In the genomic region with DNA sequence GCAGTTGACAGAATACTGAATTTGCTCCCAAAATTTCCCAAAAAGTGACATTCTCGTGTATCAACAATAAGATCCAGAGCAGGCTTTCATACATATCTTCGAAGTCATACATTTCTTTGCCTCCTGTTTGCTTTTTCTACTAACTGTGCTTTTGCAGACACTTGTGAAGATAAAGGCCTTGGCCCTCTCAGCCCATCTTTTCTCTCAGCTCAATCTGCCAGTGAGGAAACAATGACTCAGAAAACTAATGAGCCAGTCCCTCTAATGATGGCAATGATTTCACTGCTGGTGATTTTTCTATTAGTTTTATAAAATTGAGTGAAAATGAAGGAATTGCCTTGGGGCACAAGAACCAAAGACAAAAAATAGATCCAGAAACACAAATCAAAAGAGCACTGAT, we compare ENCODE assay signal across 13 cellular contexts.
DNase-seq lines count a peak whose midpoint lies in the region; ATAC-seq and TF ChIP-seq lines count a peak whose summit lies in the region.
"Had no signal": no experiment of that assay in that cellular context is flagged by ENCODE, and none has a peak within 500 bp of the region (broad histone marks: within the 10 kb centered on the region; RNA-seq: fewer than 3 reads in every experiment).

No MANE protein-coding gene starts in this region.

- no peaks in the 10 kb centered on the region for H3K36me3 Mint-ChIP-seq in mesothelial cell of epicardium
- H3K36me3 Mint-ChIP-seq: CD4-positive, CD25-positive, alpha-beta regulatory T cell had no signal

- peaks cover 32% of the 10 kb centered on the region for H3K4me1 Mint-ChIP-seq in mesothelial cell of epicardium
- H3K4me1 Mint-ChIP-seq: CD4-positive, CD25-positive, alpha-beta regulatory T cell had no signal

- TF ChIP-seq CTCF in mesothelial cell of epicardium (IDR thresholded peaks at IDR 0.05; ENCODE audit: unreplicated experiment), result no peak

- H3K4me3 Mint-ChIP-seq in mesothelial cell of epicardium, result no peak overlapping the region
- H3K4me3 Mint-ChIP-seq: CD4-positive, CD25-positive, alpha-beta regulatory T cell had no signal

- H3K27me3 Mint-ChIP-seq in mesothelial cell of epicardium (ENCODE audit: low read depth), result no peaks in the 10 kb centered on the region

- H3K27ac Mint-ChIP-seq in mesothelial cell of epicardium, result peak overlapping the region; percentile 52
- H3K27ac Mint-ChIP-seq: CD4-positive, CD25-positive, alpha-beta regulatory T cell had no signal

- ATAC-seq in HG03432 (IDR thresholded peaks at IDR 0.05; ENCODE audit: unreplicated experiment), result no peak
- ATAC-seq: HCT116 had no signal

- DNase-seq in NCI-H146 (lab: John Stamatoyannopoulos, UW) (peak; percentile 25), NCI-H146 treated with DMSO at 0.1 percent for 48 hours (lab: John Stamatoyannopoulos, UW; ENCODE audit: unreplicated experiment) (no peak), astrocyte of the hippocampus (ENCODE audit: low read depth, low spot score) (peak; percentile 15), left kidney (ENCODE audit: low read depth, low spot score) (peak; percentile 4), mesothelial cell of epicardium (ENCODE audit: low spot score in 2 of 2, unreplicated experiment in 2 of 2) (no peak), AG08396 (ENCODE audit: low spot score) (no peak), OCI-M1 (lab: John Stamatoyannopoulos, UW) (no peak)
- DNase-seq: AML-193; CD4-positive, CD25-positive, alpha-beta regulatory T cell; DMS53; GF-D8 had no signal

- H3K9me3 Mint-ChIP-seq in mesothelial cell of epicardium, result no peaks in the 10 kb centered on the region

Comparison
In these comparisons a context has a peak if more than half of its experiments do, and no peak if none do; other contexts are left out.
1. DNase-seq: peak in NCI-H146 (single experiment), astrocyte of the hippocampus (single experiment) and left kidney (single experiment); none in NCI-H146 treated with DMSO at 0.1 percent for 48 hours (single experiment), mesothelial cell of epicardium (0 of 2), AG08396 (single experiment) and OCI-M1 (single experiment).